Comparison of ENCODE assay signal across 23 cellular contexts in the genomic region with DNA sequence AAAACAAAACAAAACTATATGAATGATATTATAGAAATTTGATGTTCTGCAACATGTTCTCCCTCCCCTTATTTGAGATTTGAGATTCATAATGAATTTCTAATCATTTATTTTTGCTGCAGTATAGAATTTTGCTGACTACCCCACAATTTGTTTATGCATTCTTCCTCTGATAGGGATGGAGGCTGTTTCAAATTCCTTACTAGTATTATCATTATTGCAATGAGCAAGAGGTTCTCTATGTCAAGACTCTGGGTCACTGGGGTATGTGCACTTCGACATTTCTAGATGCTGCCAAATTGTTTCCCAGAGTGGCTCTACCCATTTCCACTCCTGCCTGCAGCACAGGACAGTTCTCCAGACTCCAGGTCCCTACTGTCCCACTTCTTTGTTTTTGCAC. TPM values are rescaled to one million over a fixed set of nuclear protein-coding genes. Genes with fewer than 3 reads are reported as not detected.
"Had no signal": no experiment of that assay in that cellular context is flagged by ENCODE, and none has a peak within 500 bp of the region (broad histone marks: within the 10 kb centered on the region; RNA-seq: fewer than 3 reads in every experiment).

No MANE protein-coding gene starts in this region.

- H3K4me3 ChIP-seq: adrenal gland, ascending aorta, dorsolateral prefrontal cortex, esophagus muscularis mucosa, heart right ventricle, left lung, sigmoid colon, upper lobe of left lung had no signal

- H3K36me3 ChIP-seq: adrenal gland, ascending aorta, brain microvascular endothelial cell, esophagus muscularis mucosa, heart right ventricle, left lung, sigmoid colon, upper lobe of left lung had no signal

- H3K27me3 ChIP-seq: adrenal gland, ascending aorta, dorsolateral prefrontal cortex, esophagus muscularis mucosa, sigmoid colon had no signal

- H3K4me1 Mint-ChIP-seq: activated T-helper 17 cell treated with anti-CD3 and anti-CD28 coated beads, Interleukin-2, amount 50 U/mL, for 72 hours; central memory CD8-positive, alpha-beta T cell had no signal

- H3K27ac Mint-ChIP-seq: activated naive CD8-positive, alpha-beta T cell; activated T-cell treated with anti-CD3 and anti-CD28 coated beads, Interleukin-2, amount 50 U/mL, for 24 hours; activated T-helper 17 cell treated with anti-CD3 and anti-CD28 coated beads, Interleukin-2, amount 50 U/mL, for 72 hours; effector memory CD8-positive, alpha-beta T cell; naive thymus-derived CD4-positive, alpha-beta T cell had no signal

- H3K36me3 Mint-ChIP-seq: activated naive CD8-positive, alpha-beta T cell had no signal

- H3K9me3 ChIP-seq: adrenal gland, ascending aorta, esophagus muscularis mucosa, left lung had no signal

- DNase-seq: activated CD4-positive, alpha-beta T cell treated with anti-CD3 and anti-CD28 coated beads, Interleukin-2, amount 50 U/mL, for 4 hours; activated CD8-positive, alpha-beta memory T cell treated with anti-CD3 and anti-CD28 coated beads for 24 hours; activated CD8-positive, alpha-beta memory T cell treated with anti-CD3 and anti-CD28 coated beads, Interleukin-2, amount 50 U/mL, for 4 hours; activated T-cell treated with anti-CD3 and anti-CD28 coated beads, Interleukin-2, amount 50 U/mL, for 24 hours; adrenal gland; brain microvascular endothelial cell; dorsolateral prefrontal cortex; effector memory CD8-positive, alpha-beta T cell; heart right ventricle; kidney; left lung; naive thymus-derived CD4-positive, alpha-beta T cell; occipital lobe; sigmoid colon; stimulated activated CD4-positive, alpha-beta T cell treated with anti-CD3 and anti-CD28 coated beads, Interleukin-4, amount 100 ng/mL, for 1 hour; stimulated activated naive CD8-positive, alpha-beta T cell treated with anti-CD3 and anti-CD28 coated beads, Interleukin-15, Interleukin-2, amounts not matched to agents 100 U/mL and 50 U/mL, for 24 hours; T-helper 9 cell; upper lobe of left lung had no signal

- H3K4me3 Mint-ChIP-seq: activated naive CD8-positive, alpha-beta T cell; activated T-cell treated with anti-CD3 and anti-CD28 coated beads, Interleukin-2, amount 50 U/mL, for 24 hours; activated T-helper 17 cell treated with anti-CD3 and anti-CD28 coated beads, Interleukin-2, amount 50 U/mL, for 72 hours; central memory CD8-positive, alpha-beta T cell; effector memory CD8-positive, alpha-beta T cell; naive thymus-derived CD4-positive, alpha-beta T cell had no signal

- H3K27ac ChIP-seq: adrenal gland, ascending aorta, brain microvascular endothelial cell, dorsolateral prefrontal cortex, left lung, upper lobe of left lung had no signal

- H3K9me3 Mint-ChIP-seq: activated T-helper 17 cell treated with anti-CD3 and anti-CD28 coated beads, Interleukin-2, amount 50 U/mL, for 72 hours; central memory CD8-positive, alpha-beta T cell had no signal

RNA-seq across cellular contexts. Expression of gene DAB2IP, which starts 54.9 kb away (rescaled TPM):
- polyA plus RNA-seq: naive thymus-derived CD4-positive, alpha-beta T cell had no signal
